In genomic region chr1:117758444-117759316, GRCh38 we compare ENCODE assay signal across 1 cellular context.
TF ChIP-seq lines count a peak whose summit lies in the region.

No MANE protein-coding gene starts in this region.

TF ChIP-seq in HEK293, 187 proteins besides CTCF, POLR2A, EP300 and RAD21 (continued from another document):
- TF ChIP-seq ZNF518A (tag by site-specific recombination; conservative IDR thresholded peaks at IDR 0.05; ENCODE audit: low read depth) (peak; percentile 30), ZNF138 (tag by site-specific recombination; IDR thresholded peaks at IDR 0.05; ENCODE audit: borderline replicate concordance) (no peak), ZNF585B (tag by site-specific recombination; IDR thresholded peaks at IDR 0.05) (no peak), ZNF121 (tag by site-specific recombination; IDR thresholded peaks at IDR 0.05) (no peak), ZNF214 (tag by site-specific recombination; IDR thresholded peaks at IDR 0.05; ENCODE audit: borderline replicate concordance) (no peak), KLF7 (tag by site-specific recombination; IDR thresholded peaks at IDR 0.05; ENCODE audit: borderline replicate concordance) (no peak), EGR2 (tag by site-specific recombination; IDR thresholded peaks at IDR 0.05; ENCODE audit: low read depth) (peak; percentile 32; the same call in 1 of the 2 replicates), ZNF211 (tag by site-specific recombination; IDR thresholded peaks at IDR 0.05; ENCODE audit: low read depth) (no peak), ZNF747 (tag by site-specific recombination; IDR thresholded peaks at IDR 0.05) (no peak), ELK4 (IDR thresholded peaks at IDR 0.05; ENCODE audit: borderline replicate concordance, low read depth, low read length) (no peak), ZSCAN16 (tag by site-specific recombination; IDR thresholded peaks at IDR 0.05) (no peak), SP7 (tag by site-specific recombination; IDR thresholded peaks at IDR 0.05) (peak; percentile 59), KLF10 (tag by site-specific recombination; IDR thresholded peaks at IDR 0.05) (no peak; the same call in 1 of the 2 replicates), ZNF426 (tag by site-specific recombination; IDR thresholded peaks at IDR 0.05) (no peak), ZNF10 (tag by site-specific recombination; IDR thresholded peaks at IDR 0.05) (no peak; the same call in 1 of the 2 replicates), ZNF2 (tag by site-specific recombination; IDR thresholded peaks at IDR 0.05) (peak; percentile 83), SP2 (tag by site-specific recombination; IDR thresholded peaks at IDR 0.05) (no peak), KLF16 (tag by site-specific recombination; IDR thresholded peaks at IDR 0.05) (peak; percentile 63), FEZF1 (tag by site-specific recombination; IDR thresholded peaks at IDR 0.05) (0 out of 2 replicates have a peak, but pooled peaks have one; percentile 31), ZNF791 (tag by site-specific recombination; IDR thresholded peaks at IDR 0.05) (no peak), ZNF488 (tag by site-specific recombination; IDR thresholded peaks at IDR 0.05) (no peak), ZNF184 (tag by site-specific recombination; IDR thresholded peaks at IDR 0.05) (no peak), ZNF112 (tag by site-specific recombination; IDR thresholded peaks at IDR 0.05) (no peak), BCL11B (tag by site-specific recombination; IDR thresholded peaks at IDR 0.05; ENCODE audit: low read depth) (no peak), ZNF701 (tag by site-specific recombination; IDR thresholded peaks at IDR 0.05) (no peak), ZNF658 (tag by site-specific recombination; IDR thresholded peaks at IDR 0.05) (no peak), GLIS1 (tag by site-specific recombination; IDR thresholded peaks at IDR 0.05) (peak; percentile 18; the same call in 1 of the 2 replicates), GFI1B (tag by site-specific recombination; IDR thresholded peaks at IDR 0.05) (peak; percentile 94), ZNF350 (tag by site-specific recombination; IDR thresholded peaks at IDR 0.05) (no peak)
- TF ChIP-seq, protein P1, sequence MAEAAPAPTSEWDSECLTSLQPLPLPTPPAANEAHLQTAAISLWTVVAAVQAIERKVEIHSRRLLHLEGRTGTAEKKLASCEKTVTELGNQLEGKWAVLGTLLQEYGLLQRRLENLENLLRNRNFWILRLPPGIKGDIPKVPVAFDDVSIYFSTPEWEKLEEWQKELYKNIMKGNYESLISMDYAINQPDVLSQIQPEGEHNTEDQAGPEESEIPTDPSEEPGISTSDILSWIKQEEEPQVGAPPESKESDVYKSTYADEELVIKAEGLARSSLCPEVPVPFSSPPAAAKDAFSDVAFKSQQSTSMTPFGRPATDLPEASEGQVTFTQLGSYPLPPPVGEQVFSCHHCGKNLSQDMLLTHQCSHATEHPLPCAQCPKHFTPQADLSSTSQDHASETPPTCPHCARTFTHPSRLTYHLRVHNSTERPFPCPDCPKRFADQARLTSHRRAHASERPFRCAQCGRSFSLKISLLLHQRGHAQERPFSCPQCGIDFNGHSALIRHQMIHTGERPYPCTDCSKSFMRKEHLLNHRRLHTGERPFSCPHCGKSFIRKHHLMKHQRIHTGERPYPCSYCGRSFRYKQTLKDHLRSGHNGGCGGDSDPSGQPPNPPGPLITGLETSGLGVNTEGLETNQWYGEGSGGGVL (tag by site-specific recombination; IDR thresholded peaks at IDR 0.05) = peak; percentile 29; the same call in 1 of the 2 replicates
- TF ChIP-seq, protein P2, sequence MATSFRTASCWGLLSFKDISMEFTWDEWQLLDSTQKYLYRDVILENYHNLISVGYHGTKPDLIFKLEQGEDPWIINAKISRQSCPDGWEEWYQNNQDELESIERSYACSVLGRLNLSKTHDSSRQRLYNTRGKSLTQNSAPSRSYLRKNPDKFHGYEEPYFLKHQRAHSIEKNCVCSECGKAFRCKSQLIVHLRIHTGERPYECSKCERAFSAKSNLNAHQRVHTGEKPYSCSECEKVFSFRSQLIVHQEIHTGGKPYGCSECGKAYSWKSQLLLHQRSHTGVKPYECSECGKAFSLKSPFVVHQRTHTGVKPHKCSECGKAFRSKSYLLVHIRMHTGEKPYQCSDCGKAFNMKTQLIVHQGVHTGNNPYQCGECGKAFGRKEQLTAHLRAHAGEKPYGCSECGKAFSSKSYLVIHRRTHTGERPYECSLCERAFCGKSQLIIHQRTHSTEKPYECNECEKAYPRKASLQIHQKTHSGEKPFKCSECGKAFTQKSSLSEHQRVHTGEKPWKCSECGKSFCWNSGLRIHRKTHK (tag by site-specific recombination; IDR thresholded peaks at IDR 0.05) = no peak
- TF ChIP-seq, protein P3, sequence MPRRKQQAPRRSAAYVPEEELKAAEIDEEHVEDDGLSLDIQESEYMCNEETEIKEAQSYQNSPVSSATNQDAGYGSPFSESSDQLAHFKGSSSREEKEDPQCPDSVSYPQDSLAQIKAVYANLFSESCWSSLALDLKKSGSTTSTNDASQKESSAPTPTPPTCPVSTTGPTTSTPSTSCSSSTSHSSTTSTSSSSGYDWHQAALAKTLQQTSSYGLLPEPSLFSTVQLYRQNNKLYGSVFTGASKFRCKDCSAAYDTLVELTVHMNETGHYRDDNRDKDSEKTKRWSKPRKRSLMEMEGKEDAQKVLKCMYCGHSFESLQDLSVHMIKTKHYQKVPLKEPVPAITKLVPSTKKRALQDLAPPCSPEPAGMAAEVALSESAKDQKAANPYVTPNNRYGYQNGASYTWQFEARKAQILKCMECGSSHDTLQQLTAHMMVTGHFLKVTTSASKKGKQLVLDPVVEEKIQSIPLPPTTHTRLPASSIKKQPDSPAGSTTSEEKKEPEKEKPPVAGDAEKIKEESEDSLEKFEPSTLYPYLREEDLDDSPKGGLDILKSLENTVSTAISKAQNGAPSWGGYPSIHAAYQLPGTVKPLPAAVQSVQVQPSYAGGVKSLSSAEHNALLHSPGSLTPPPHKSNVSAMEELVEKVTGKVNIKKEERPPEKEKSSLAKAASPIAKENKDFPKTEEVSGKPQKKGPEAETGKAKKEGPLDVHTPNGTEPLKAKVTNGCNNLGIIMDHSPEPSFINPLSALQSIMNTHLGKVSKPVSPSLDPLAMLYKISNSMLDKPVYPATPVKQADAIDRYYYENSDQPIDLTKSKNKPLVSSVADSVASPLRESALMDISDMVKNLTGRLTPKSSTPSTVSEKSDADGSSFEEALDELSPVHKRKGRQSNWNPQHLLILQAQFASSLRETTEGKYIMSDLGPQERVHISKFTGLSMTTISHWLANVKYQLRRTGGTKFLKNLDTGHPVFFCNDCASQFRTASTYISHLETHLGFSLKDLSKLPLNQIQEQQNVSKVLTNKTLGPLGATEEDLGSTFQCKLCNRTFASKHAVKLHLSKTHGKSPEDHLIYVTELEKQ (tag by site-specific recombination; IDR thresholded peaks at IDR 0.05; ENCODE audit: borderline replicate concordance) = 0 out of 2 replicates have a peak, but pooled peaks have one; percentile 21
- TF ChIP-seq, protein P4, sequence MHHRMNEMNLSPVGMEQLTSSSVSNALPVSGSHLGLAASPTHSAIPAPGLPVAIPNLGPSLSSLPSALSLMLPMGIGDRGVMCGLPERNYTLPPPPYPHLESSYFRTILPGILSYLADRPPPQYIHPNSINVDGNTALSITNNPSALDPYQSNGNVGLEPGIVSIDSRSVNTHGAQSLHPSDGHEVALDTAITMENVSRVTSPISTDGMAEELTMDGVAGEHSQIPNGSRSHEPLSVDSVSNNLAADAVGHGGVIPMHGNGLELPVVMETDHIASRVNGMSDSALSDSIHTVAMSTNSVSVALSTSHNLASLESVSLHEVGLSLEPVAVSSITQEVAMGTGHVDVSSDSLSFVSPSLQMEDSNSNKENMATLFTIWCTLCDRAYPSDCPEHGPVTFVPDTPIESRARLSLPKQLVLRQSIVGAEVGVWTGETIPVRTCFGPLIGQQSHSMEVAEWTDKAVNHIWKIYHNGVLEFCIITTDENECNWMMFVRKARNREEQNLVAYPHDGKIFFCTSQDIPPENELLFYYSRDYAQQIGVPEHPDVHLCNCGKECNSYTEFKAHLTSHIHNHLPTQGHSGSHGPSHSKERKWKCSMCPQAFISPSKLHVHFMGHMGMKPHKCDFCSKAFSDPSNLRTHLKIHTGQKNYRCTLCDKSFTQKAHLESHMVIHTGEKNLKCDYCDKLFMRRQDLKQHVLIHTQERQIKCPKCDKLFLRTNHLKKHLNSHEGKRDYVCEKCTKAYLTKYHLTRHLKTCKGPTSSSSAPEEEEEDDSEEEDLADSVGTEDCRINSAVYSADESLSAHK (tag by site-specific recombination; IDR thresholded peaks at IDR 0.05) = no peak
- TF ChIP-seq, protein P5, sequence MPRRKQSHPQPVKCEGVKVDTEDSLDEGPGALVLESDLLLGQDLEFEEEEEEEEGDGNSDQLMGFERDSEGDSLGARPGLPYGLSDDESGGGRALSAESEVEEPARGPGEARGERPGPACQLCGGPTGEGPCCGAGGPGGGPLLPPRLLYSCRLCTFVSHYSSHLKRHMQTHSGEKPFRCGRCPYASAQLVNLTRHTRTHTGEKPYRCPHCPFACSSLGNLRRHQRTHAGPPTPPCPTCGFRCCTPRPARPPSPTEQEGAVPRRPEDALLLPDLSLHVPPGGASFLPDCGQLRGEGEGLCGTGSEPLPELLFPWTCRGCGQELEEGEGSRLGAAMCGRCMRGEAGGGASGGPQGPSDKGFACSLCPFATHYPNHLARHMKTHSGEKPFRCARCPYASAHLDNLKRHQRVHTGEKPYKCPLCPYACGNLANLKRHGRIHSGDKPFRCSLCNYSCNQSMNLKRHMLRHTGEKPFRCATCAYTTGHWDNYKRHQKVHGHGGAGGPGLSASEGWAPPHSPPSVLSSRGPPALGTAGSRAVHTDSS (tag by site-specific recombination; IDR thresholded peaks at IDR 0.05) = no peak
